ENCODE assay signal across 16 cellular contexts in genomic region chr16:59593256-59593655, GRCh38.
A peak's percentile ranks its signal among the peaks of the same experiment; 100 is the strongest.
DNase-seq lines count a peak whose midpoint lies in the region; ATAC-seq and TF ChIP-seq lines count a peak whose summit lies in the region.
"Had no signal": no experiment of that assay in that cellular context is flagged by ENCODE, and none has a peak within 500 bp of the region (broad histone marks: within the 10 kb centered on the region; RNA-seq: fewer than 3 reads in every experiment).

No MANE protein-coding gene starts in this region.

- intact Hi-C loops in CD4-positive, alpha-beta T cell (cut with DNase I, micrococcal nuclease), result no loop called here

- peaks cover 5% of the 10 kb centered on the region for H3K9me3 Mint-ChIP-seq in memory B cell
- peaks cover 5% of the 10 kb centered on the region for H3K9me3 Mint-ChIP-seq in CD4-positive, alpha-beta T cell

- ATAC-seq in HG02610 (IDR thresholded peaks at IDR 0.05; ENCODE audit: unreplicated experiment), result peak; percentile 95
- ATAC-seq in memory B cell (ENCODE audit: low read depth), result peak; percentile 38
- ATAC-seq in CD4-positive, alpha-beta T cell (ENCODE audit: poor library complexity), result no peak
- ATAC-seq: effector memory CD8-positive, alpha-beta T cell; left lung had no signal

- H3K9me3 ChIP-seq in adipocyte (ENCODE audit: control insufficient read depth, low read length), result no peaks in the 10 kb centered on the region
- H3K9me3 ChIP-seq in CD4-positive, alpha-beta T cell (ENCODE audit: control insufficient read depth, low read length), result no peaks in the 10 kb centered on the region
- H3K9me3 ChIP-seq: left lung had no signal

- no peaks in the 10 kb centered on the region for H3K36me3 ChIP-seq in adipocyte (ENCODE audit: control insufficient read depth, insufficient read depth, low read length, severe bottlenecking)
- H3K36me3 ChIP-seq: left lung had no signal

- H3K4me1 Mint-ChIP-seq in memory B cell, result peaks cover 6% of the 10 kb centered on the region
- H3K4me1 Mint-ChIP-seq in CD4-positive, alpha-beta T cell (ENCODE audit: low read depth), result no peaks in the 10 kb centered on the region

- H3K27ac Mint-ChIP-seq in memory B cell, result no peak overlapping the region
- H3K27ac Mint-ChIP-seq in CD4-positive, alpha-beta T cell, result no peak overlapping the region
- H3K27ac Mint-ChIP-seq: effector memory CD8-positive, alpha-beta T cell had no signal

- TF ChIP-seq CTCF in AG09319 (IDR thresholded peaks at IDR 0.05; ENCODE audit: low read depth, low read length), result no peak
- no peak for TF ChIP-seq CTCF in CD4-positive, alpha-beta T cell (IDR thresholded peaks at IDR 0.05)

- H3K4me3 ChIP-seq in adipocyte (ENCODE audit: low read length), result peak overlapping the region; percentile 51
- H3K4me3 ChIP-seq: left lung had no signal

- no peaks in the 10 kb centered on the region for H3K36me3 Mint-ChIP-seq in memory B cell
- H3K36me3 Mint-ChIP-seq in CD4-positive, alpha-beta T cell (ENCODE audit: low read depth), result no peaks in the 10 kb centered on the region

- peak overlapping the region; percentile 25 for H3K9ac ChIP-seq in adipocyte (ENCODE audit: low read length)

- H3K27me3 Mint-ChIP-seq in memory B cell, result no peaks in the 10 kb centered on the region
- no peaks in the 10 kb centered on the region for H3K27me3 Mint-ChIP-seq in CD4-positive, alpha-beta T cell
- H3K27me3 Mint-ChIP-seq: effector memory CD8-positive, alpha-beta T cell had no signal

- peak; percentile 38 for DNase-seq in AG09319 (ENCODE audit: extremely low read depth, low read depth)
- peak; percentile 74 for DNase-seq in adipocyte (ENCODE audit: low read depth)
- no peak for DNase-seq in memory B cell (ENCODE audit: low spot score in 2 of 2)
- DNase-seq in NCI-H1105 (lab: John Stamatoyannopoulos, UW), result no peak
- no peak for DNase-seq in CD4-positive, alpha-beta T cell
- no peak for DNase-seq in NCI-H2227 treated with DMSO at 0.1 percent for 48 hours (lab: John Stamatoyannopoulos, UW)
- DNase-seq in activated effector memory CD4-positive, alpha-beta T cell treated with Interleukin-2 at 50 U/mL for 16 hours, result no peak
- DNase-seq: effector memory CD8-positive, alpha-beta T cell; GDM1; hippocampal formation; left lung; NCI-H446; nucleus accumbens; Right ventricle myocardium superior had no signal

- CTCF ChIA-PET in CD4-positive, alpha-beta T cell (lab: Charles Lee), result no interaction called here

- POLR2A ChIA-PET in CD4-positive, alpha-beta T cell (lab: Charles Lee), result no interaction called here

- no peak overlapping the region for H3K4me3 Mint-ChIP-seq in memory B cell
- no peak overlapping the region for H3K4me3 Mint-ChIP-seq in CD4-positive, alpha-beta T cell
- H3K4me3 Mint-ChIP-seq: effector memory CD8-positive, alpha-beta T cell had no signal

- no peaks in the 10 kb centered on the region for H3K27me3 ChIP-seq in adipocyte (replicated peaks; ENCODE audit: control insufficient read depth, insufficient read depth, low read length)
- no peaks in the 10 kb centered on the region for H3K27me3 ChIP-seq in CD4-positive, alpha-beta T cell (ENCODE audit: control insufficient read depth, insufficient read depth, low read length)
- H3K27me3 ChIP-seq: left lung had no signal

- no peak overlapping the region for H3K27ac ChIP-seq in CD4-positive, alpha-beta T cell (ENCODE audit: low read depth, low read length)
- H3K27ac ChIP-seq: HL-60, left lung had no signal

- peaks cover 24% of the 10 kb centered on the region for H3K4me1 ChIP-seq in adipocyte (ENCODE audit: control insufficient read depth, insufficient read depth, low read length)
- H3K4me1 ChIP-seq: left lung had no signal

Comparison
In these comparisons a context has a peak if more than half of its experiments do, and no peak if none do; other contexts are left out.
1. DNase-seq: peak in AG09319 (single experiment) and adipocyte (single experiment); none in memory B cell (0 of 2), NCI-H1105 (single experiment), CD4-positive, alpha-beta T cell (0 of 10), NCI-H2227 treated with DMSO at 0.1 percent for 48 hours (single experiment) and activated effector memory CD4-positive, alpha-beta T cell treated with Interleukin-2 at 50 U/mL for 16 hours (single experiment).